Comparison of ENCODE assay signal across 1 cellular context in the genomic region with DNA sequence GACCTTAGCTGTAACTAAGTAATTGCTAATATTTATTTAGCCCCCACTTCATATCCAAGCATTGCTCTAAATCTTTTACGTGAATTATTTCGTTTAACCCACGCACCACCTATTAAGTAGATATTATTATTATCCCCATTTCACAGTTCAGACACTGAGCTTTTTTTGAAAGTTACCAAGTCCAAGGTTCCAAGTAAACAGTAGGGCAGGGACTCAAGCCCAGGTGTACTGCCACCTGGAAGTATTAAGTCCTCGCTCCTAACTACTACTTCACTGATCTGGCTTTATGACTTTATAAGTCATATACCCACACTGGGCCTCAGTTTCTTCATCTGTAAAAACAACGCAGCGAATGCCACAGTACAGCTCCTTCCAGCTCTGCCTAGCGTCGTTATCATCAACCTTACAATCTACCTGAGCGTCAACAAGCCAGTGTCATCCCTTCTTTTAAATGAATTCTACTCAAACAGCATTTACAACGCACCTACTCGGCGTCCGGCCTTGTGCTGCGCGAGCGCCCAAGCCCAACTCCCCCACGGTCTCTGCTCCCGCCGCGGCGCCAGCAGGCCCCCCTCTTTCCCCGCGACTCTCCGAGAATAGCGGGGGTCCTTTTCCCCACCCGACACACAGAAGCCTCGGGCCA.
TF ChIP-seq lines count a peak whose summit lies in the region.

No MANE protein-coding gene starts in this region.

TF ChIP-seq in K562, 482 proteins besides CTCF, POLR2A, EP300 and RAD21 (continued from another document):
- TF ChIP-seq, protein P1, sequence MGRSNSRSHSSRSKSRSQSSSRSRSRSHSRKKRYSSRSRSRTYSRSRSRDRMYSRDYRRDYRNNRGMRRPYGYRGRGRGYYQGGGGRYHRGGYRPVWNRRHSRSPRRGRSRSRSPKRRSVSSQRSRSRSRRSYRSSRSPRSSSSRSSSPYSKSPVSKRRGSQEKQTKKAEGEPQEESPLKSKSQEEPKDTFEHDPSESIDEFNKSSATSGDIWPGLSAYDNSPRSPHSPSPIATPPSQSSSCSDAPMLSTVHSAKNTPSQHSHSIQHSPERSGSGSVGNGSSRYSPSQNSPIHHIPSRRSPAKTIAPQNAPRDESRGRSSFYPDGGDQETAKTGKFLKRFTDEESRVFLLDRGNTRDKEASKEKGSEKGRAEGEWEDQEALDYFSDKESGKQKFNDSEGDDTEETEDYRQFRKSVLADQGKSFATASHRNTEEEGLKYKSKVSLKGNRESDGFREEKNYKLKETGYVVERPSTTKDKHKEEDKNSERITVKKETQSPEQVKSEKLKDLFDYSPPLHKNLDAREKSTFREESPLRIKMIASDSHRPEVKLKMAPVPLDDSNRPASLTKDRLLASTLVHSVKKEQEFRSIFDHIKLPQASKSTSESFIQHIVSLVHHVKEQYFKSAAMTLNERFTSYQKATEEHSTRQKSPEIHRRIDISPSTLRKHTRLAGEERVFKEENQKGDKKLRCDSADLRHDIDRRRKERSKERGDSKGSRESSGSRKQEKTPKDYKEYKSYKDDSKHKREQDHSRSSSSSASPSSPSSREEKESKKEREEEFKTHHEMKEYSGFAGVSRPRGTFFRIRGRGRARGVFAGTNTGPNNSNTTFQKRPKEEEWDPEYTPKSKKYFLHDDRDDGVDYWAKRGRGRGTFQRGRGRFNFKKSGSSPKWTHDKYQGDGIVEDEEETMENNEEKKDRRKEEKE (IDR thresholded peaks at IDR 0.05; ENCODE audit: borderline replicate concordance in 1 of 2, control insufficient read depth in 1 of 2, low read depth in 2 of 2, low read length in 1 of 2): no peak
- TF ChIP-seq NFRKB (IDR thresholded peaks at IDR 0.05; ENCODE audit: low read depth) (0 out of 2 replicates have a peak, but pooled peaks have one; percentile 65), AFF4 (CRISPR knock-in tag; IDR thresholded peaks at IDR 0.05) (no peak), MAFK (IDR thresholded peaks at IDR 0.05; ENCODE audit: low read length) (no peak), MLLT1 (IDR thresholded peaks at IDR 0.05) (peak in 1 of 2 experiments; percentile 49; a peak in 1 of 4 replicates), SMARCA5 (IDR thresholded peaks at IDR 0.05) (no peak), ZNF280A (IDR thresholded peaks at IDR 0.05; ENCODE audit: low read depth, partially characterized antibody) (no peak), THRAP3 (IDR thresholded peaks at IDR 0.05; ENCODE audit: borderline replicate concordance) (no peak), CEBPG (CRISPR knock-in tag; IDR thresholded peaks at IDR 0.05) (no peak), CEBPG (tag; conservative IDR thresholded peaks at IDR 0.05 in 1 of 2, IDR thresholded peaks at IDR 0.05 in 1 of 2) (no peak), SRSF9 (IDR thresholded peaks at IDR 0.05; ENCODE audit: borderline replicate concordance, low read depth, low read length) (no peak), VEZF1 (CRISPR knock-in tag; IDR thresholded peaks at IDR 0.05) (no peak), ELF4 (CRISPR knock-in tag; IDR thresholded peaks at IDR 0.05) (no peak), CHD1 (IDR thresholded peaks at IDR 0.05; ENCODE audit: low read length) (no peak), HNRNPH1 (optimal IDR thresholded peaks at IDR 0.05; ENCODE audit: low read depth, low read length) (no peak), SNAPC5 (CRISPR knock-in tag; IDR thresholded peaks at IDR 0.05) (no peak), CREB1 (IDR thresholded peaks at IDR 0.05) (no peak), CREB1 (CRISPR knock-in tag; IDR thresholded peaks at IDR 0.05) (no peak)
- TF ChIP-seq, protein P2, sequence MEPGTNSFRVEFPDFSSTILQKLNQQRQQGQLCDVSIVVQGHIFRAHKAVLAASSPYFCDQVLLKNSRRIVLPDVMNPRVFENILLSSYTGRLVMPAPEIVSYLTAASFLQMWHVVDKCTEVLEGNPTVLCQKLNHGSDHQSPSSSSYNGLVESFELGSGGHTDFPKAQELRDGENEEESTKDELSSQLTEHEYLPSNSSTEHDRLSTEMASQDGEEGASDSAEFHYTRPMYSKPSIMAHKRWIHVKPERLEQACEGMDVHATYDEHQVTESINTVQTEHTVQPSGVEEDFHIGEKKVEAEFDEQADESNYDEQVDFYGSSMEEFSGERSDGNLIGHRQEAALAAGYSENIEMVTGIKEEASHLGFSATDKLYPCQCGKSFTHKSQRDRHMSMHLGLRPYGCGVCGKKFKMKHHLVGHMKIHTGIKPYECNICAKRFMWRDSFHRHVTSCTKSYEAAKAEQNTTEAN (CRISPR knock-in tag; IDR thresholded peaks at IDR 0.05): no peak
- TF ChIP-seq, protein P3, sequence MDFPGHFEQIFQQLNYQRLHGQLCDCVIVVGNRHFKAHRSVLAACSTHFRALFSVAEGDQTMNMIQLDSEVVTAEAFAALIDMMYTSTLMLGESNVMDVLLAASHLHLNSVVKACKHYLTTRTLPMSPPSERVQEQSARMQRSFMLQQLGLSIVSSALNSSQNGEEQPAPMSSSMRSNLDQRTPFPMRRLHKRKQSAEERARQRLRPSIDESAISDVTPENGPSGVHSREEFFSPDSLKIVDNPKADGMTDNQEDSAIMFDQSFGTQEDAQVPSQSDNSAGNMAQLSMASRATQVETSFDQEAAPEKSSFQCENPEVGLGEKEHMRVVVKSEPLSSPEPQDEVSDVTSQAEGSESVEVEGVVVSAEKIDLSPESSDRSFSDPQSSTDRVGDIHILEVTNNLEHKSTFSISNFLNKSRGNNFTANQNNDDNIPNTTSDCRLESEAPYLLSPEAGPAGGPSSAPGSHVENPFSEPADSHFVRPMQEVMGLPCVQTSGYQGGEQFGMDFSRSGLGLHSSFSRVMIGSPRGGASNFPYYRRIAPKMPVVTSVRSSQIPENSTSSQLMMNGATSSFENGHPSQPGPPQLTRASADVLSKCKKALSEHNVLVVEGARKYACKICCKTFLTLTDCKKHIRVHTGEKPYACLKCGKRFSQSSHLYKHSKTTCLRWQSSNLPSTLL (IDR thresholded peaks at IDR 0.05): no peak
TF ChIP-seq in K562: peak in this region for 23.
